In the genomic region with DNA sequence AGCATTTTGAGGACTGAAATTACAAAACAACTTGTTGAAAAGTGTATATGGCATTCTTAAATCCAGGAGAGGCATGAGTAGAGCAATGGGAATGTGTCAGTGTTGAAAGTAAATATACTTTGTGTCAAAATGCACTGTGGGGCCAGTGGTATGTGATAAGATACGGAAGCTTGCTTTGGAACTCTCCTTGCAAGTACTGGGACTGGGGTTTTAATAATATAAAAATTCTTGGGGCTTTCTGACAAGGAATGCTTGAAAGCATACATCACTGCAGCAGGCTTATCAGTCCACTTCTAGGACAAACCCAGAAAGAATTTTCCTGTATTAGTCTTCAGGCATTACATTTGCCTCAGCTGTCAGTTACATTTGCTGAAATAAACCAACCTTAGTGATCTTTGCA, we compare ENCODE assay signal across 1 cellular context.
TF ChIP-seq lines count a peak whose summit lies in the region.

No MANE protein-coding gene starts in this region.

TF ChIP-seq in GM23338, 12 proteins besides CTCF, POLR2A, EP300 and RAD21 (continued from another document):
- TF ChIP-seq, protein P1, sequence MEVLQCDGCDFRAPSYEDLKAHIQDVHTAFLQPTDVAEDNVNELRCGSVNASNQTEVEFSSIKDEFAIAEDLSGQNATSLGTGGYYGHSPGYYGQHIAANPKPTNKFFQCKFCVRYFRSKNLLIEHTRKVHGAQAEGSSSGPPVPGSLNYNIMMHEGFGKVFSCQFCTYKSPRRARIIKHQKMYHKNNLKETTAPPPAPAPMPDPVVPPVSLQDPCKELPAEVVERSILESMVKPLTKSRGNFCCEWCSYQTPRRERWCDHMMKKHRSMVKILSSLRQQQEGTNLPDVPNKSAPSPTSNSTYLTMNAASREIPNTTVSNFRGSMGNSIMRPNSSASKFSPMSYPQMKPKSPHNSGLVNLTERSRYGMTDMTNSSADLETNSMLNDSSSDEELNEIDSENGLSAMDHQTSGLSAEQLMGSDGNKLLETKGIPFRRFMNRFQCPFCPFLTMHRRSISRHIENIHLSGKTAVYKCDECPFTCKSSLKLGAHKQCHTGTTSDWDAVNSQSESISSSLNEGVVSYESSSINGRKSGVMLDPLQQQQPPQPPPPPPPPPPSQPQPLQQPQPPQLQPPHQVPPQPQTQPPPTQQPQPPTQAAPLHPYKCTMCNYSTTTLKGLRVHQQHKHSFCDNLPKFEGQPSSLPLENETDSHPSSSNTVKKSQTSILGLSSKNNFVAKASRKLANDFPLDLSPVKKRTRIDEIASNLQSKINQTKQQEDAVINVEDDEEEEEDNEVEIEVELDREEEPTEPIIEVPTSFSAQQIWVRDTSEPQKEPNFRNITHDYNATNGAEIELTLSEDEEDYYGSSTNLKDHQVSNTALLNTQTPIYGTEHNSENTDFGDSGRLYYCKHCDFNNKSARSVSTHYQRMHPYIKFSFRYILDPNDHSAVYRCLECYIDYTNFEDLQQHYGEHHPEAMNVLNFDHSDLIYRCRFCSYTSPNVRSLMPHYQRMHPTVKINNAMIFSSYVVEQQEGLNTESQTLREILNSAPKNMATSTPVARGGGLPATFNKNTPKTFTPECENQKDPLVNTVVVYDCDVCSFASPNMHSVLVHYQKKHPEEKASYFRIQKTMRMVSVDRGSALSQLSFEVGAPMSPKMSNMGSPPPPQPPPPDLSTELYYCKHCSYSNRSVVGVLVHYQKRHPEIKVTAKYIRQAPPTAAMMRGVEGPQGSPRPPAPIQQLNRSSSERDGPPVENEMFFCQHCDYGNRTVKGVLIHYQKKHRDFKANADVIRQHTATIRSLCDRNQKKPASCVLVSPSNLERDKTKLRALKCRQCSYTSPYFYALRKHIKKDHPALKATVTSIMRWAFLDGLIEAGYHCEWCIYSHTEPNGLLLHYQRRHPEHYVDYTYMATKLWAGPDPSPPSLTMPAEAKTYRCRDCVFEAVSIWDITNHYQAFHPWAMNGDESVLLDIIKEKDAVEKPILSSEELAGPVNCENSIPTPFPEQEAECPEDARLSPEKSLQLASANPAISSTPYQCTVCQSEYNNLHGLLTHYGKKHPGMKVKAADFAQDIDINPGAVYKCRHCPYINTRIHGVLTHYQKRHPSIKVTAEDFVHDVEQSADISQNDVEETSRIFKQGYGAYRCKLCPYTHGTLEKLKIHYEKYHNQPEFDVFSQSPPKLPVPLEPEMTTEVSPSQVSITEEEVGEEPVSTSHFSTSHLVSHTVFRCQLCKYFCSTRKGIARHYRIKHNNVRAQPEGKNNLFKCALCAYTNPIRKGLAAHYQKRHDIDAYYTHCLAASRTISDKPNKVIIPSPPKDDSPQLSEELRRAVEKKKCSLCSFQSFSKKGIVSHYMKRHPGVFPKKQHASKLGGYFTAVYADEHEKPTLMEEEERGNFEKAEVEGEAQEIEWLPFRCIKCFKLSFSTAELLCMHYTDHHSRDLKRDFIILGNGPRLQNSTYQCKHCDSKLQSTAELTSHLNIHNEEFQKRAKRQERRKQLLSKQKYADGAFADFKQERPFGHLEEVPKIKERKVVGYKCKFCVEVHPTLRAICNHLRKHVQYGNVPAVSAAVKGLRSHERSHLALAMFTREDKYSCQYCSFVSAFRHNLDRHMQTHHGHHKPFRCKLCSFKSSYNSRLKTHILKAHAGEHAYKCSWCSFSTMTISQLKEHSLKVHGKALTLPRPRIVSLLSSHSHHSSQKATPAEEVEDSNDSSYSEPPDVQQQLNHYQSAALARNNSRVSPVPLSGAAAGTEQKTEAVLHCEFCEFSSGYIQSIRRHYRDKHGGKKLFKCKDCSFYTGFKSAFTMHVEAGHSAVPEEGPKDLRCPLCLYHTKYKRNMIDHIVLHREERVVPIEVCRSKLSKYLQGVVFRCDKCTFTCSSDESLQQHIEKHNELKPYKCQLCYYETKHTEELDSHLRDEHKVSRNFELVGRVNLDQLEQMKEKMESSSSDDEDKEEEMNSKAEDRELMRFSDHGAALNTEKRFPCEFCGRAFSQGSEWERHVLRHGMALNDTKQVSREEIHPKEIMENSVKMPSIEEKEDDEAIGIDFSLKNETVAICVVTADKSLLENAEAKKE (CRISPR knock-in tag; IDR thresholded peaks at IDR 0.05) = no peak
- TF ChIP-seq JUNB (IDR thresholded peaks at IDR 0.05; ENCODE audit: unreplicated experiment) = no peak
- no peak for TF ChIP-seq CREB1 (CRISPR knock-in tag; IDR thresholded peaks at IDR 0.05; ENCODE audit: low read depth)
- no peak for TF ChIP-seq POLR2AphosphoS5 (IDR thresholded peaks at IDR 0.05; ENCODE audit: low read depth)
- TF ChIP-seq, protein P2, sequence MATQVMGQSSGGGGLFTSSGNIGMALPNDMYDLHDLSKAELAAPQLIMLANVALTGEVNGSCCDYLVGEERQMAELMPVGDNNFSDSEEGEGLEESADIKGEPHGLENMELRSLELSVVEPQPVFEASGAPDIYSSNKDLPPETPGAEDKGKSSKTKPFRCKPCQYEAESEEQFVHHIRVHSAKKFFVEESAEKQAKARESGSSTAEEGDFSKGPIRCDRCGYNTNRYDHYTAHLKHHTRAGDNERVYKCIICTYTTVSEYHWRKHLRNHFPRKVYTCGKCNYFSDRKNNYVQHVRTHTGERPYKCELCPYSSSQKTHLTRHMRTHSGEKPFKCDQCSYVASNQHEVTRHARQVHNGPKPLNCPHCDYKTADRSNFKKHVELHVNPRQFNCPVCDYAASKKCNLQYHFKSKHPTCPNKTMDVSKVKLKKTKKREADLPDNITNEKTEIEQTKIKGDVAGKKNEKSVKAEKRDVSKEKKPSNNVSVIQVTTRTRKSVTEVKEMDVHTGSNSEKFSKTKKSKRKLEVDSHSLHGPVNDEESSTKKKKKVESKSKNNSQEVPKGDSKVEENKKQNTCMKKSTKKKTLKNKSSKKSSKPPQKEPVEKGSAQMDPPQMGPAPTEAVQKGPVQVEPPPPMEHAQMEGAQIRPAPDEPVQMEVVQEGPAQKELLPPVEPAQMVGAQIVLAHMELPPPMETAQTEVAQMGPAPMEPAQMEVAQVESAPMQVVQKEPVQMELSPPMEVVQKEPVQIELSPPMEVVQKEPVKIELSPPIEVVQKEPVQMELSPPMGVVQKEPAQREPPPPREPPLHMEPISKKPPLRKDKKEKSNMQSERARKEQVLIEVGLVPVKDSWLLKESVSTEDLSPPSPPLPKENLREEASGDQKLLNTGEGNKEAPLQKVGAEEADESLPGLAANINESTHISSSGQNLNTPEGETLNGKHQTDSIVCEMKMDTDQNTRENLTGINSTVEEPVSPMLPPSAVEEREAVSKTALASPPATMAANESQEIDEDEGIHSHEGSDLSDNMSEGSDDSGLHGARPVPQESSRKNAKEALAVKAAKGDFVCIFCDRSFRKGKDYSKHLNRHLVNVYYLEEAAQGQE (IDR thresholded peaks at IDR 0.05; ENCODE audit: unreplicated experiment) = no peak
- TF ChIP-seq, protein P3, sequence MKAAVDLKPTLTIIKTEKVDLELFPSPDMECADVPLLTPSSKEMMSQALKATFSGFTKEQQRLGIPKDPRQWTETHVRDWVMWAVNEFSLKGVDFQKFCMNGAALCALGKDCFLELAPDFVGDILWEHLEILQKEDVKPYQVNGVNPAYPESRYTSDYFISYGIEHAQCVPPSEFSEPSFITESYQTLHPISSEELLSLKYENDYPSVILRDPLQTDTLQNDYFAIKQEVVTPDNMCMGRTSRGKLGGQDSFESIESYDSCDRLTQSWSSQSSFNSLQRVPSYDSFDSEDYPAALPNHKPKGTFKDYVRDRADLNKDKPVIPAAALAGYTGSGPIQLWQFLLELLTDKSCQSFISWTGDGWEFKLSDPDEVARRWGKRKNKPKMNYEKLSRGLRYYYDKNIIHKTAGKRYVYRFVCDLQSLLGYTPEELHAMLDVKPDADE (IDR thresholded peaks at IDR 0.05) = no peak
- TF ChIP-seq ZNF114 (CRISPR knock-in tag; IDR thresholded peaks at IDR 0.05) = no peak
- no peak for TF ChIP-seq EZH2 (IDR thresholded peaks at IDR 0.05; ENCODE audit: low read depth, unreplicated experiment)
- TF ChIP-seq NANOG (IDR thresholded peaks at IDR 0.05; ENCODE audit: borderline replicate concordance) = no peak
TF ChIP-seq in GM23338: peak in this region for 0.
